ENCODE assay signal across 12 cellular contexts in genomic region chr17:50640701-50641338, GRCh38. TPM values are rescaled to one million over a fixed set of nuclear protein-coding genes. Genes with fewer than 3 reads are reported as not detected.
DNase-seq lines count a peak whose midpoint lies in the region; ATAC-seq, FAIRE-seq and TF ChIP-seq lines count a peak whose summit lies in the region.
"Had no signal": no experiment of that assay in that cellular context is flagged by ENCODE, and none has a peak within 500 bp of the region (broad histone marks: within the 10 kb centered on the region; RNA-seq: fewer than 3 reads in every experiment).

No MANE protein-coding gene starts in this region.

- H3K4me1 ChIP-seq in SJCRH30 = peaks cover 47% of the 10 kb centered on the region
- H3K4me1 ChIP-seq in pancreas = peaks cover 36 to 61% (median 43%) of the 10 kb centered on the region in 3 donors

- DNase-seq in ELR (ENCODE audit: low read depth) (peak; percentile 58), SJCRH30 (peak; percentile 61 to 68), fibroblast of pulmonary artery (ENCODE audit: low read depth) (peak; percentile 17), pancreas (peak in 3 of 6 donors; percentile 25 to 58 (median 43)), T-helper 9 cell (no peak), D721Med (ENCODE audit: insufficient read length, low spot score) (no peak)
- DNase-seq in stimulated activated CD4-positive, alpha-beta T cell treated with anti-CD3 and anti-CD28 coated beads, Interleukin-4, amount 100 ng/mL, for 1 hour = no peak
- DNase-seq: activated effector memory CD4-positive, alpha-beta T cell treated with Interleukin-2 at 50 U/mL for 16 hours; NCI-H1105 treated with DMSO at 0.1 percent for 48 hours had no signal

- no peaks in the 10 kb centered on the region for H3K27me3 ChIP-seq in SJCRH30
- no peaks in the 10 kb centered on the region for H3K27me3 ChIP-seq in pancreas

- WGBS in pancreas, 2 donors = 65 to 66% methylated on average over 11 of the region's 11 CpGs

- peak overlapping the region; percentile 90 for H3K27ac ChIP-seq in SJCRH30
- peak overlapping the region in 3 of 4 donors; percentile 8 to 85 (median 83) for H3K27ac ChIP-seq in pancreas

- intact Hi-C loops in pancreas (cut with DNase I) = loop anchor here in 1 of 3 donors (5.0 kb wide), 1 partner anchor 41 kb away; no protein-coding TSS in a partner anchor

- H3K36me3 ChIP-seq in SJCRH30 (no peaks in the 10 kb centered on the region), pancreas (no peaks in the 10 kb centered on the region)

- no peaks in the 10 kb centered on the region for H3K9me3 ChIP-seq in SJCRH30 (replicated peaks)
- no peaks in the 10 kb centered on the region for H3K9me3 ChIP-seq in pancreas

- peak in 2 of 4 donors; percentile 7 to 17 for ATAC-seq in pancreas
- ATAC-seq in GM21423 (IDR thresholded peaks at IDR 0.05; ENCODE audit: unreplicated experiment) = no peak

- H3K4me3 ChIP-seq in SJCRH30 = no peak overlapping the region
- no peak overlapping the region for H3K4me3 ChIP-seq in fibroblast of pulmonary artery (replicated peaks; ENCODE audit: low read depth, low read length)
- no peak overlapping the region for H3K4me3 ChIP-seq in pancreas

- no peak for TF ChIP-seq CTCF in fibroblast of pulmonary artery (IDR thresholded peaks at IDR 0.05; ENCODE audit: low read length, missing control alignments)
- no peak for TF ChIP-seq CTCF in pancreas (IDR thresholded peaks at IDR 0.05)
- no peak for TF ChIP-seq CTCF in D721Med (IDR thresholded peaks at IDR 0.05; ENCODE audit: insufficient read depth, missing control alignments)

- FAIRE-seq in pancreas (lab: Jason Lieb, UNC) = no peak
- FAIRE-seq in D721Med (lab: Jason Lieb, UNC) = no peak
- FAIRE-seq: endometrium, G401.6 had no signal

RNA-seq across cellular contexts. Expression of gene ABCC3, which starts 6.1 kb away (rescaled TPM):
- total RNA-seq in SJCRH30 (2014; rRNA removed; shearing (Covaris generic)) = 0.10 and 0.16 TPM in 2 replicates
- total RNA-seq in pancreas = 100 to 1,000 TPM in 1 of 6 donors, 10 to 100 TPM in 5; 47.2 to 103 (median 83.4) TPM
- 100 to 1,000 TPM; 163 to 209 TPM for polyA plus RNA-seq in pancreas

Comparison
In these comparisons a context has a peak if more than half of its experiments do, and no peak if none do; other contexts are left out.
1. DNase-seq: peak in ELR (single experiment), SJCRH30 (2 of 2) and fibroblast of pulmonary artery (single experiment); none in stimulated activated CD4-positive, alpha-beta T cell treated with anti-CD3 and anti-CD28 coated beads, Interleukin-4, amount 100 ng/mL, for 1 hour (single experiment), T-helper 9 cell (single experiment) and D721Med (single experiment).
2. RNA of gene ABCC3, which starts 6.1 kb away (total RNA-seq): 47.2 to 103 TPM in pancreas; 0.10 to 0.16 TPM in SJCRH30; every median in the first group is over 10 times any median in the second.